ENCODE assay signal across 10 cellular contexts in the genomic region with DNA sequence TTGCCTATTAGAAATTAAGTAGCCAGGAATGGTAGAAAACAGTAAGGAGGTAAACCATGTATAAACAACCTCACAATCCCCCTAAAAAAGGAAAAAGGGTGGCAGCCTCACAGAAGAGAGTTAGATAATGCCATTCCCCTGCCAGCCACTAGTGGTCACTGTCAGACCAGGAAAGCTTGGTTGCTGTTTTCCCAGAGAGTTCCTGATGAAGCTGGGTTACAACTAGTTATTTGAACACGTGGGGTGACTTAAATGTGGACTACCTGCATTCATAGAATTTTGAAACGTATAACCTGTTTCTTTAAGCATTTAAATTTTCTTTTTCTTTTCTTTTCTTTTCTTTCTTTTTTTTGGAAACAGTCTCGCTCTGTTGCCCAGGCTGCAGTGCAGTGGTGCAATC. TPM values are rescaled to one million over a fixed set of nuclear protein-coding genes. Genes with fewer than 3 reads are reported as not detected.
DNase-seq lines count a peak whose midpoint lies in the region; ATAC-seq and TF ChIP-seq lines count a peak whose summit lies in the region.
"Had no signal": no experiment of that assay in that cellular context is flagged by ENCODE, and none has a peak within 500 bp of the region (broad histone marks: within the 10 kb centered on the region; RNA-seq: fewer than 3 reads in every experiment).

No MANE protein-coding gene starts in this region.

- no peak overlapping the region for H3K4me3 Mint-ChIP-seq in activated CD4-positive, alpha-beta T cell treated with anti-CD3 and anti-CD28 coated beads, Interleukin-2, amount 10 ng/mL, durations not matched to agents 24 days and 14 days

- peaks cover 2% of the 10 kb centered on the region for H3K36me3 Mint-ChIP-seq in activated CD4-positive, alpha-beta T cell treated with anti-CD3 and anti-CD28 coated beads, Interleukin-2, amount 10 ng/mL, durations not matched to agents 24 days and 14 days (ENCODE audit: low read depth)

- no peak for TF ChIP-seq POLR2A in esophagus muscularis mucosa (IDR thresholded peaks at IDR 0.05; ENCODE audit: low read depth)
- TF ChIP-seq POLR2A in thyroid gland (IDR thresholded peaks at IDR 0.05), result no peak

- H3K27me3 ChIP-seq in esophagus muscularis mucosa (peaks cover 0 to 10% (median under 1%) of the 10 kb centered on the region in 4 donors), thyroid gland (no peaks in the 10 kb centered on the region)

- peaks cover 36% of the 10 kb centered on the region for H3K27me3 Mint-ChIP-seq in activated CD4-positive, alpha-beta T cell treated with anti-CD3 and anti-CD28 coated beads, Interleukin-2, amount 10 ng/mL, durations not matched to agents 24 days and 14 days

- TF ChIP-seq CTCF in esophagus muscularis mucosa (IDR thresholded peaks at IDR 0.05) (peak in 2 of 3 experiments; percentile 35 to 57), thyroid gland (IDR thresholded peaks at IDR 0.05) (peak; percentile 28 to 75 (median 67))

- H3K4me1 ChIP-seq in esophagus muscularis mucosa (peaks cover 13 to 24% (median 20%) of the 10 kb centered on the region in 4 donors), thyroid gland (peaks cover 51 to 52% of the 10 kb centered on the region in 2 donors)

- H3K27ac ChIP-seq in esophagus muscularis mucosa (replicated peaks in 1 of 4), result no peak overlapping the region
- H3K27ac ChIP-seq in thyroid gland, result peak overlapping the region in 2 of 3 donors; percentile 50 to 99

- H3K27ac Mint-ChIP-seq in activated CD4-positive, alpha-beta T cell treated with anti-CD3 and anti-CD28 coated beads, Interleukin-2, amount 10 ng/mL, durations not matched to agents 24 days and 14 days, result no peak overlapping the region

- H3K4me3 ChIP-seq in esophagus muscularis mucosa (no peak overlapping the region), thyroid gland (replicated peaks in 1 of 3) (no peak overlapping the region)

- no peak for TF ChIP-seq EP300 in esophagus muscularis mucosa (IDR thresholded peaks at IDR 0.05)

- intact Hi-C loops in activated CD4-positive, alpha-beta T cell treated with anti-CD3 and anti-CD28 coated beads, Interleukin-2, amount 10 ng/mL, durations not matched to agents 24 days and 14 days (cut with micrococcal nuclease), result loop anchor here (10.0 kb wide), 1 partner anchor 57 kb away; no protein-coding TSS in a partner anchor
- intact Hi-C loops in esophagus muscularis mucosa (cut with DNase I), result no loop called here
- intact Hi-C loops in thyroid gland (cut with DNase I), result no loop called here

- WGBS in esophagus muscularis mucosa, result 70% methylated on average over 3 of the region's 3 CpGs
- 87 to 90% methylated on average over 3 of the region's 3 CpGs for whole genome bisulfite sequencing in thyroid gland, 2 donors

- H3K36me3 ChIP-seq in esophagus muscularis mucosa, result peaks cover 0 to 21% (median 14%) of the 10 kb centered on the region in 4 donors
- peaks cover 10 to 14% of the 10 kb centered on the region in 2 donors for H3K36me3 ChIP-seq in thyroid gland

- H3K9me3 Mint-ChIP-seq in activated CD4-positive, alpha-beta T cell treated with anti-CD3 and anti-CD28 coated beads, Interleukin-2, amount 10 ng/mL, durations not matched to agents 24 days and 14 days, result peaks cover 3% of the 10 kb centered on the region

- ATAC-seq in HG03135 (IDR thresholded peaks at IDR 0.05; ENCODE audit: unreplicated experiment) (no peak), esophagus mucosa (no peak)

- H3K9me3 ChIP-seq in esophagus muscularis mucosa (peaks cover 0 to 12% (median 8%) of the 10 kb centered on the region in 4 donors), thyroid gland (no peaks in the 10 kb centered on the region)

- H3K4me1 Mint-ChIP-seq in activated CD4-positive, alpha-beta T cell treated with anti-CD3 and anti-CD28 coated beads, Interleukin-2, amount 10 ng/mL, durations not matched to agents 24 days and 14 days, result no peaks in the 10 kb centered on the region

- peak; percentile 70 for DNase-seq in activated CD4-positive, alpha-beta T cell treated with anti-CD3 and anti-CD28 coated beads, Interleukin-2, amount 10 ng/mL, durations not matched to agents 24 days and 14 days
- no peak for DNase-seq in activated CD4-positive, alpha-beta T cell treated with anti-CD3 and anti-CD28 coated beads for 48 hours
- DNase-seq in NCI-H69 (lab: John Stamatoyannopoulos, UW) (peak; percentile 44), esophagus muscularis mucosa (ENCODE audit: extremely low spot score) (no peak), thyroid gland (no peak), DMS79 (lab: John Stamatoyannopoulos, UW) (no peak)
- DNase-seq: activated effector memory CD4-positive, alpha-beta T cell treated with anti-CD3 and anti-CD28 coated beads, Interleukin-2, amount 50 U/mL, for 16 hours; stimulated activated CD4-positive, alpha-beta T cell treated with anti-CD3 and anti-CD28 coated beads, Interleukin-2, amount 100 ng/mL, for 24 hours had no signal

RNA-seq across cellular contexts. Expression of a gene that starts 5.8 kb away (rescaled TPM):
- 0.42 and 0.54 TPM in 2 replicates for total RNA-seq in activated CD4-positive, alpha-beta T cell treated with anti-CD3 and anti-CD28 coated beads, Interleukin-2, amount 10 ng/mL, durations not matched to agents 24 days and 14 days
- total RNA-seq in esophagus muscularis mucosa (10 to 100 TPM; 12.6 to 23.6 (median 14.5) TPM), thyroid gland (100 to 1,000 TPM in 3 of 4 donors, 10 to 100 TPM in 1; 73.2 to 194 (median 163) TPM), esophagus mucosa (13.0 TPM)

RNA-seq across cellular contexts. Expression of a gene that starts 28.7 kb away (rescaled TPM):
- 14.9 and 15.3 TPM in 2 replicates for total RNA-seq in activated CD4-positive, alpha-beta T cell treated with anti-CD3 and anti-CD28 coated beads, Interleukin-2, amount 10 ng/mL, durations not matched to agents 24 days and 14 days
- total RNA-seq in esophagus muscularis mucosa, result 1 to 10 TPM; 1.2 to 4.1 (median 2.4) TPM
- total RNA-seq in thyroid gland, result 1 to 10 TPM in 2 of 4 donors, under 1 TPM in 2; 0.78 to 5.8 (median 2.1) TPM
- total RNA-seq in esophagus mucosa, result 0.64 TPM

Comparison
In these comparisons a context has a peak if more than half of its experiments do, and no peak if none do; other contexts are left out.
1. DNase-seq: peak in activated CD4-positive, alpha-beta T cell treated with anti-CD3 and anti-CD28 coated beads, Interleukin-2, amount 10 ng/mL, durations not matched to agents 24 days and 14 days (single experiment) and NCI-H69 (single experiment); none in activated CD4-positive, alpha-beta T cell treated with anti-CD3 and anti-CD28 coated beads for 48 hours (single experiment), esophagus muscularis mucosa (single experiment), thyroid gland (0 of 2) and DMS79 (single experiment).
2. H3K27ac ChIP-seq: peak in thyroid gland (2 of 3); none in esophagus muscularis mucosa (0 of 4).